In the genomic region with DNA sequence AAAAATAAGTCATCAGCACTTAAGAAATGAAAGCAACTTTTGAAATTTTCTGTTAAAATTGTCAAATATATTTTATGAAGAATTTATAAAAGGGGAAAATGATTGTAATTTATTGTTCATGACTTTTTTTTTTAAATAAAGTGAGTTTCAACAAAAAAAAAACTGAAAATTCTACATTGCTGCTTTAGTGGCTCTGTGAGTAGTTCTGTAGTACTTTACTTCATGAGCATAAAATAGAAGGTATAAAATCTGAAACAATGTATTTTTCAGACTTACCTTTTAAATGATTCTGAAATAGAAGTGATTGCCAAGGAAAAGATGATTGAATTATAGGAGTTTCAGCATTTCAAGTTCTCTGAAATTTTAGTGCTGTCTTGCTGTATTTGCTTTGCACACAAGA, we compare ENCODE assay signal across 20 cellular contexts. TPM values are rescaled to one million over a fixed set of nuclear protein-coding genes. Genes with fewer than 3 reads are reported as not detected.
DNase-seq lines count a peak whose midpoint lies in the region; ATAC-seq, FAIRE-seq and TF ChIP-seq lines count a peak whose summit lies in the region.
"Had no signal": no experiment of that assay in that cellular context is flagged by ENCODE, and none has a peak within 500 bp of the region (broad histone marks: within the 10 kb centered on the region; RNA-seq: fewer than 3 reads in every experiment).

No MANE protein-coding gene starts in this region.

- ATAC-seq in T-cell (replicated peaks in 1 of 4), result no peak

- POLR2A ChIA-PET in CD4-positive, alpha-beta memory T cell (lab: Charles Lee; ENCODE audit: partially characterized antibody), result interaction anchor here (1.1 to 9.5 kb wide), 4 partner anchors 7 to 163 kb away, joined by 3 to 189 read pairs (median 28); partner anchors contain the start of gene PDIK1L
- POLR2A ChIA-PET in T-cell (lab: Charles Lee), result interaction anchor here in 1 of 2 donors (0.6 to 0.7 kb wide), 2 partner anchors 130 to 1096 kb away, joined by 3 to 4 read pairs; no protein-coding TSS in a partner anchor

- no peak for TF ChIP-seq CTCF in 22Rv1 (IDR thresholded peaks at IDR 0.05)

- H3K27me3 ChIP-seq in CD4-positive, alpha-beta memory T cell (ENCODE audit: insufficient read depth, low read length), result no peaks in the 10 kb centered on the region

- H3K27ac Mint-ChIP-seq in CD4-positive, alpha-beta memory T cell, result peak overlapping the region in 5 of 7 donors; percentile 78 to 99 (median 92)
- peak overlapping the region; percentile 96 to 98 for H3K27ac Mint-ChIP-seq in T-cell

- CTCF ChIA-PET in CD4-positive, alpha-beta memory T cell (lab: Charles Lee; ENCODE audit: partially characterized antibody), result interaction anchor here (1.0 to 11.2 kb wide), 3 partner anchors 10 to 26 kb away, joined by 3 to 199 read pairs (median 10); no protein-coding TSS in a partner anchor
- CTCF ChIA-PET in T-cell (lab: Charles Lee), result interaction anchor here (0.7 to 2.5 kb wide), 8 partner anchors 13 to 1649 kb away, joined by 3 to 43 read pairs (median 4); partner anchors contain the start of gene PDIK1L (in 1 of the 2)

- peaks cover 32 to 51% (median 42%) of the 10 kb centered on the region in 4 donors for H3K4me1 Mint-ChIP-seq in CD4-positive, alpha-beta memory T cell
- peaks cover 46 to 63% (median 62%) of the 10 kb centered on the region in 3 donors for H3K4me1 Mint-ChIP-seq in T-cell

- H3K9me3 ChIP-seq in CD4-positive, alpha-beta memory T cell (ENCODE audit: control insufficient read depth in 1 of 2, low read length in 2 of 2), result no peaks in the 10 kb centered on the region
- H3K9me3 ChIP-seq: SK-N-SH had no signal

- H3K36me3 ChIP-seq in CD4-positive, alpha-beta memory T cell (ENCODE audit: insufficient read depth, low read length), result no peaks in the 10 kb centered on the region

- no peak overlapping the region for H3K4me3 ChIP-seq in CD4-positive, alpha-beta memory T cell (ENCODE audit: low read length in 2 of 2)

- intact Hi-C loops in CD4-positive, alpha-beta memory T cell (cut with micrococcal nuclease), result loop anchor here (10.0 kb wide), 1 partner anchor 881 kb away; the partner anchor contains the start of gene RSRP1

- no peak for DNase-seq in CD4-positive, alpha-beta memory T cell
- DNase-seq in T-cell (no peak), frontal cortex (ENCODE audit: low spot score in 2 of 2) (no peak), NCI-H226 (no peak), nucleus accumbens (lab: John Stamatoyannopoulos, UW) (no peak), ecto neural progenitor cell (ENCODE audit: low spot score) (no peak), DMS153 treated with DMSO at 0.1 percent for 48 hours (lab: John Stamatoyannopoulos, UW; ENCODE audit: unreplicated experiment) (no peak)
- DNase-seq: amygdala, DMS79, foreskin melanocyte, IMR-90, NCI-H1092 treated with DMSO at 0.1 percent for 48 hours, NCI-H2227 treated with DMSO at 0.1 percent for 48 hours, SK-N-SH had no signal

- peak overlapping the region in 1 of 8 donors; percentile 56 for H3K4me3 Mint-ChIP-seq in CD4-positive, alpha-beta memory T cell
- peak overlapping the region in 1 of 3 donors; percentile 72 for H3K4me3 Mint-ChIP-seq in T-cell

- H3K9me3 Mint-ChIP-seq in CD4-positive, alpha-beta memory T cell, result no peaks in the 10 kb centered on the region
- H3K9me3 Mint-ChIP-seq in T-cell, result no peaks in the 10 kb centered on the region

- H3K4me1 ChIP-seq in CD4-positive, alpha-beta memory T cell (ENCODE audit: insufficient read depth, low read length), result peaks cover 63% of the 10 kb centered on the region

- peak; percentile 57 for FAIRE-seq in frontal cortex (lab: Jason Lieb, UNC)
- FAIRE-seq: endometrium had no signal

- H3K27me3 Mint-ChIP-seq in CD4-positive, alpha-beta memory T cell, result no peaks in the 10 kb centered on the region
- no peaks in the 10 kb centered on the region for H3K27me3 Mint-ChIP-seq in T-cell

- peak overlapping the region; percentile 75 for H3K27ac ChIP-seq in 22Rv1
- H3K27ac ChIP-seq in CD4-positive, alpha-beta memory T cell (ENCODE audit: low read depth, low read length), result peak overlapping the region; percentile 55

- peaks cover 0 to 21% of the 10 kb centered on the region in 2 donors for H3K36me3 Mint-ChIP-seq in CD4-positive, alpha-beta memory T cell
- peaks cover 8% of the 10 kb centered on the region for H3K36me3 Mint-ChIP-seq in T-cell

RNA-seq across cellular contexts. Expression of gene PDIK1L, which starts 13.8 kb away (rescaled TPM):
- total RNA-seq in CD4-positive, alpha-beta memory T cell, result 10 to 100 TPM; 20.1 to 25.0 TPM
- 1 to 10 TPM; 5.5 to 8.7 TPM for polyA plus RNA-seq in CD4-positive, alpha-beta memory T cell
- total RNA-seq in T-cell (10 to 100 TPM in 3 of 5 donors, 1 to 10 TPM in 2; 8.8 to 23.6 (median 19.1) TPM), frontal cortex (109 TPM)

RNA-seq across cellular contexts. Expression of gene FAM110D, which starts 33.5 kb away (rescaled TPM):
- total RNA-seq in CD4-positive, alpha-beta memory T cell, result not detected
- polyA plus RNA-seq in CD4-positive, alpha-beta memory T cell, result not detected
- under 1 TPM in 1 of 5 donors, not detected in 4; 0.09 TPM for total RNA-seq in T-cell
- 0.82 TPM for total RNA-seq in frontal cortex
- total RNA-seq: IMR-90, renal cortical epithelial cell had no signal
- polyA plus RNA-seq: IMR-90 had no signal

RNA-seq across cellular contexts. Expression of gene C1orf232, which starts 43.4 kb away (rescaled TPM):
- not detected for total RNA-seq in CD4-positive, alpha-beta memory T cell
- not detected for polyA plus RNA-seq in CD4-positive, alpha-beta memory T cell
- total RNA-seq in T-cell (not detected), frontal cortex (not detected)
- total RNA-seq: cerebellum, IMR-90, lung microvascular endothelial cell, renal cortical epithelial cell had no signal
- polyA plus RNA-seq: IMR-90, neural cell, SK-N-SH had no signal

RNA-seq across cellular contexts. Expression of gene ZNF593, which starts 44.3 kb away (rescaled TPM):
- total RNA-seq in CD4-positive, alpha-beta memory T cell, result 10 to 100 TPM; 10.7 to 12.4 TPM
- polyA plus RNA-seq in CD4-positive, alpha-beta memory T cell, result 10 to 100 TPM; 21.6 to 32.9 TPM
- total RNA-seq in T-cell, result 10 to 100 TPM in 3 of 5 donors, 1 to 10 TPM in 2; 8.5 to 17.7 (median 17.1) TPM
- total RNA-seq in frontal cortex, result 11.0 TPM

RNA-seq across cellular contexts. Expression of gene ZNF593OS, which starts 46.2 kb away (rescaled TPM):
- total RNA-seq in CD4-positive, alpha-beta memory T cell, result not detected
- polyA plus RNA-seq in CD4-positive, alpha-beta memory T cell, result under 1 TPM; 0.53 to 0.78 TPM
- total RNA-seq in T-cell (not detected), frontal cortex (not detected)
- total RNA-seq: IMR-90, lung microvascular endothelial cell, renal cortical epithelial cell had no signal
- polyA plus RNA-seq: IMR-90, neural cell, SK-N-SH had no signal
